Comparison of ENCODE assay signal across 15 cellular contexts in the genomic region with DNA sequence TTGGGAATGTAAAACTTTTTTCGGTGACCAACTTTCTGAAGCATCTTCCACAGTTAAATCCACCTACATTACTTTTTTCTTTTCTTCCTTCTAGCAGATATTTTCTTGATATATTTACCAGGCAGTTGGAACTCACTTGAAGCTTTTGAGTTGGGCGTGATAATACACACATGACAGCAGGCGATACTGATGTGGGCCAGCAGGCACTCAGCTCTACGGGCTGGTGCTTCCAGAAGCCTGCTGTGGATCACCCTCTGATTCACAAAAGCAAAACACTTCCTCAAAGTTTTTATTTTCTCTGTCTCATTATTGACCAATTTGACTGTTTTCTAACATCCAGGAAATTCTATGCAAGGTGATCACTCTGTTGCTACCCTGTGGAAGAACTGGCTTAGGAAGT.
"Had no signal": no experiment of that assay in that cellular context is flagged by ENCODE, and none has a peak within 500 bp of the region (broad histone marks: within the 10 kb centered on the region; RNA-seq: fewer than 3 reads in every experiment).

No MANE protein-coding gene starts in this region.

- H3K4me3 ChIP-seq: breast epithelium, spleen, vagina had no signal

- DNase-seq: activated gamma-delta T cell; activated T-cell treated with anti-CD3 and anti-CD28 coated beads, Interleukin-2, amount 50 U/mL, for 4 hours; amygdala; hypothalamus; kidney glomerular epithelial cell; mammary epithelial cell; naive thymus-derived CD4-positive, alpha-beta T cell; right cardiac atrium; spleen; stimulated activated naive CD4-positive, alpha-beta T cell treated with Interleukin-2 at 50 U/mL for 16 hours had no signal

- H3K4me1 ChIP-seq: spleen had no signal

- H3K27ac ChIP-seq: neutrophil, spleen, vagina had no signal

- H3K9me3 Mint-ChIP-seq: activated T-cell treated with anti-CD3 and anti-CD28 coated beads, Interleukin-2, amount 50 U/mL, for 4 hours had no signal

- H3K36me3 ChIP-seq: breast epithelium, neutrophil, spleen, vagina had no signal

- H3K27ac Mint-ChIP-seq: activated naive CD8-positive, alpha-beta T cell; naive thymus-derived CD4-positive, alpha-beta T cell had no signal

- H3K9me3 ChIP-seq: breast epithelium, neutrophil, spleen, vagina had no signal

- ATAC-seq: activated CD4-positive, CD25-positive, alpha-beta regulatory T cell treated with anti-CD3 and anti-CD28 coated beads, Interleukin-2, amount 50 U/mL, for 24 hours; activated T-cell treated with anti-CD3 and anti-CD28 coated beads, Interleukin-2, amount 50 U/mL, for 4 hours; naive thymus-derived CD4-positive, alpha-beta T cell had no signal

- H3K4me3 Mint-ChIP-seq: activated naive CD8-positive, alpha-beta T cell; activated T-cell treated with anti-CD3 and anti-CD28 coated beads, Interleukin-2, amount 50 U/mL, for 4 hours; naive thymus-derived CD4-positive, alpha-beta T cell had no signal

- H3K27me3 ChIP-seq: breast epithelium, spleen, vagina had no signal
